1 cellular context compared by ENCODE assay signal in the genomic region with DNA sequence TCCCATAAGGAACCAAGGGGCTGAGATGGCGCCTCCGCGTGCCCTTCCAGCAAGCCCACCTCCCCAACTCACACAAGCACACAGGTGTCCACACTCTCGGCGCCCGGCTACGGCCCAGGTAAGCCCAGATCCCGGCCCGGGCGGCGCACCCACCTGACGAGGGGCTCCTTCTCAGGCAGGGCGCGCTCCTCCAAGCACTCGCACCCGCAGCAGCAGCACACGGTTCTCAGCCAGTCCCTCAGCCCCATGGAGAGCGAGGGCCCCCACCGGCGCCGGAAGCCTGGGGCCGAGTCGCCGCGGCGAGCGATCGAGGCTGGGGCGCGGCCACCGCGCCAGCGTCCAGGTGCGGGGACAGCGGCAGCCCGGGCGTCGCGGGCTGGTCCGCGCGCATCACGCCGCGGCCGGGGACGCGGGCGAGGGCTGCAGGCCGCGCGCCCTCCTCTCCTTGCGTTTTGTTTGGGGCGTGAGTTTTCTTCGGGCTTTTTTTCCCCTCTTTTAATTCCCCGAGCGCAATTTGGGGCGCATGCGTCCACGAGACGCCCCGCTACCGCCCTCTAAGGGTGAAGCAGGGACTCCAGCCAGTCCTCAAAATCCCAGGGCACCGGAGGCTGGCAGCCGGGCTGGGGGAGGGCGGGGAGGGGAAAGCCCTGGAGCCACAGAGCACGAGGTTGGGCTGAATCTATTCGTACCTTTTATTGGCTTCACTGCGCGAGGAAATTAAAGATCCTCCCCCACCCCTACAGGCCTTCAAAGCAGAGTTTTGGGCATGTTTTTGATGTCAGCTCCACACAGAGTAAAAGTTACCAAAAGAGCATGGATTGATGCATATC.
TF ChIP-seq lines count a peak whose summit lies in the region.

A gene with protein sequence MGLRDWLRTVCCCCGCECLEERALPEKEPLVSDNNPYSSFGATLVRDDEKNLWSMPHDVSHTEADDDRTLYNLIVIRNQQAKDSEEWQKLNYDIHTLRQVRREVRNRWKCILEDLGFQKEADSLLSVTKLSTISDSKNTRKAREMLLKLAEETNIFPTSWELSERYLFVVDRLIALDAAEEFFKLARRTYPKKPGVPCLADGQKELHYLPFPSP (minus strand): TSS at position 472 of the 830 bp plus-strand sequence. CDS start 224 bp downstream, at position 248.

TF ChIP-seq in K562, 482 proteins besides CTCF, POLR2A, EP300 and RAD21 (continued from another document and continues in another):
- TF ChIP-seq, protein P1, sequence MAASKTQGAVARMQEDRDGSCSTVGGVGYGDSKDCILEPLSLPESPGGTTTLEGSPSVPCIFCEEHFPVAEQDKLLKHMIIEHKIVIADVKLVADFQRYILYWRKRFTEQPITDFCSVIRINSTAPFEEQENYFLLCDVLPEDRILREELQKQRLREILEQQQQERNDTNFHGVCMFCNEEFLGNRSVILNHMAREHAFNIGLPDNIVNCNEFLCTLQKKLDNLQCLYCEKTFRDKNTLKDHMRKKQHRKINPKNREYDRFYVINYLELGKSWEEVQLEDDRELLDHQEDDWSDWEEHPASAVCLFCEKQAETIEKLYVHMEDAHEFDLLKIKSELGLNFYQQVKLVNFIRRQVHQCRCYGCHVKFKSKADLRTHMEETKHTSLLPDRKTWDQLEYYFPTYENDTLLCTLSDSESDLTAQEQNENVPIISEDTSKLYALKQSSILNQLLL (CRISPR knock-in tag; IDR thresholded peaks at IDR 0.05; ENCODE audit: borderline replicate concordance), result no peak
- no peak for TF ChIP-seq EP400 (IDR thresholded peaks at IDR 0.05)
- peak; percentile 74 for TF ChIP-seq RBBP5 (IDR thresholded peaks at IDR 0.05; ENCODE audit: borderline replicate concordance, insufficient read depth, low read length, poor library complexity, severe bottlenecking)
- TF ChIP-seq HOXB6 (CRISPR knock-in tag; IDR thresholded peaks at IDR 0.05; ENCODE audit: borderline replicate concordance), result no peak
- TF ChIP-seq, protein P2, sequence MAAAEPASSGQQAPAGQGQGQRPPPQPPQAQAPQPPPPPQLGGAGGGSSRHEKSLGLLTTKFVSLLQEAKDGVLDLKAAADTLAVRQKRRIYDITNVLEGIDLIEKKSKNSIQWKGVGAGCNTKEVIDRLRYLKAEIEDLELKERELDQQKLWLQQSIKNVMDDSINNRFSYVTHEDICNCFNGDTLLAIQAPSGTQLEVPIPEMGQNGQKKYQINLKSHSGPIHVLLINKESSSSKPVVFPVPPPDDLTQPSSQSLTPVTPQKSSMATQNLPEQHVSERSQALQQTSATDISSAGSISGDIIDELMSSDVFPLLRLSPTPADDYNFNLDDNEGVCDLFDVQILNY (CRISPR knock-in tag; IDR thresholded peaks at IDR 0.05), result no peak
- peak; percentile 52 for TF ChIP-seq CXXC5 (CRISPR knock-in tag; IDR thresholded peaks at IDR 0.05)
- peak; percentile 51; the same call in 1 of the 2 replicates for TF ChIP-seq PHF8 (IDR thresholded peaks at IDR 0.05; ENCODE audit: borderline replicate concordance, low read length)
- TF ChIP-seq RNF2 (IDR thresholded peaks at IDR 0.05), result no peak
- peak; percentile 66 to 75 for TF ChIP-seq NRF1 (conservative IDR thresholded peaks at IDR 0.05 in 1 of 2, IDR thresholded peaks at IDR 0.05 in 1 of 2)
- TF ChIP-seq, protein P3, sequence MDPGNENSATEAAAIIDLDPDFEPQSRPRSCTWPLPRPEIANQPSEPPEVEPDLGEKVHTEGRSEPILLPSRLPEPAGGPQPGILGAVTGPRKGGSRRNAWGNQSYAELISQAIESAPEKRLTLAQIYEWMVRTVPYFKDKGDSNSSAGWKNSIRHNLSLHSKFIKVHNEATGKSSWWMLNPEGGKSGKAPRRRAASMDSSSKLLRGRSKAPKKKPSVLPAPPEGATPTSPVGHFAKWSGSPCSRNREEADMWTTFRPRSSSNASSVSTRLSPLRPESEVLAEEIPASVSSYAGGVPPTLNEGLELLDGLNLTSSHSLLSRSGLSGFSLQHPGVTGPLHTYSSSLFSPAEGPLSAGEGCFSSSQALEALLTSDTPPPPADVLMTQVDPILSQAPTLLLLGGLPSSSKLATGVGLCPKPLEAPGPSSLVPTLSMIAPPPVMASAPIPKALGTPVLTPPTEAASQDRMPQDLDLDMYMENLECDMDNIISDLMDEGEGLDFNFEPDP (CRISPR knock-in tag; IDR thresholded peaks at IDR 0.05), result no peak
- TF ChIP-seq, protein P4, sequence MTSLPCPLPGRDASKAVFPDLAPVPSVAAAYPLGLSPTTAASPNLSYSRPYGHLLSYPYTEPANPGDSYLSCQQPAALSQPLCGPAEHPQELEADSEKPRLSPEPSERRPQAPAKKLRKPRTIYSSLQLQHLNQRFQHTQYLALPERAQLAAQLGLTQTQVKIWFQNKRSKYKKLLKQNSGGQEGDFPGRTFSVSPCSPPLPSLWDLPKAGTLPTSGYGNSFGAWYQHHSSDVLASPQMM (CRISPR knock-in tag; IDR thresholded peaks at IDR 0.05), result no peak
- TF ChIP-seq, protein P5, sequence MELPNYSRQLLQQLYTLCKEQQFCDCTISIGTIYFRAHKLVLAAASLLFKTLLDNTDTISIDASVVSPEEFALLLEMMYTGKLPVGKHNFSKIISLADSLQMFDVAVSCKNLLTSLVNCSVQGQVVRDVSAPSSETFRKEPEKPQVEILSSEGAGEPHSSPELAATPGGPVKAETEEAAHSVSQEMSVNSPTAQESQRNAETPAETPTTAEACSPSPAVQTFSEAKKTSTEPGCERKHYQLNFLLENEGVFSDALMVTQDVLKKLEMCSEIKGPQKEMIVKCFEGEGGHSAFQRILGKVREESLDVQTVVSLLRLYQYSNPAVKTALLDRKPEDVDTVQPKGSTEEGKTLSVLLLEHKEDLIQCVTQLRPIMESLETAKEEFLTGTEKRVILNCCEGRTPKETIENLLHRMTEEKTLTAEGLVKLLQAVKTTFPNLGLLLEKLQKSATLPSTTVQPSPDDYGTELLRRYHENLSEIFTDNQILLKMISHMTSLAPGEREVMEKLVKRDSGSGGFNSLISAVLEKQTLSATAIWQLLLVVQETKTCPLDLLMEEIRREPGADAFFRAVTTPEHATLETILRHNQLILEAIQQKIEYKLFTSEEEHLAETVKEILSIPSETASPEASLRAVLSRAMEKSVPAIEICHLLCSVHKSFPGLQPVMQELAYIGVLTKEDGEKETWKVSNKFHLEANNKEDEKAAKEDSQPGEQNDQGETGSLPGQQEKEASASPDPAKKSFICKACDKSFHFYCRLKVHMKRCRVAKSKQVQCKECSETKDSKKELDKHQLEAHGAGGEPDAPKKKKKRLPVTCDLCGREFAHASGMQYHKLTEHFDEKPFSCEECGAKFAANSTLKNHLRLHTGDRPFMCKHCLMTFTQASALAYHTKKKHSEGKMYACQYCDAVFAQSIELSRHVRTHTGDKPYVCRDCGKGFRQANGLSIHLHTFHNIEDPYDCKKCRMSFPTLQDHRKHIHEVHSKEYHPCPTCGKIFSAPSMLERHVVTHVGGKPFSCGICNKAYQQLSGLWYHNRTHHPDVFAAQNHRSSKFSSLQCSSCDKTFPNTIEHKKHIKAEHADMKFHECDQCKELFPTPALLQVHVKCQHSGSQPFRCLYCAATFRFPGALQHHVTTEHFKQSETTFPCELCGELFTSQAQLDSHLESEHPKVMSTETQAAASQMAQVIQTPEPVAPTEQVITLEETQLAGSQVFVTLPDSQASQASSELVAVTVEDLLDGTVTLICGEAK (IDR thresholded peaks at IDR 0.05), result 0 out of 2 replicates have a peak, but pooled peaks have one; percentile 30
- TF ChIP-seq, protein P5 (CRISPR knock-in tag; IDR thresholded peaks at IDR 0.05), result no peak
- no peak for TF ChIP-seq PHB (CRISPR knock-in tag; IDR thresholded peaks at IDR 0.05)
- peak; percentile 51; the same call in 1 of the 2 replicates for TF ChIP-seq RB1 (IDR thresholded peaks at IDR 0.05; ENCODE audit: low read depth)
- TF ChIP-seq SLC30A9 (CRISPR knock-in tag; IDR thresholded peaks at IDR 0.05), result no peak
- no peak for TF ChIP-seq TOE1 (IDR thresholded peaks at IDR 0.05; ENCODE audit: borderline replicate concordance)
- no peak for TF ChIP-seq TOE1 (CRISPR knock-in tag; IDR thresholded peaks at IDR 0.05; ENCODE audit: borderline replicate concordance, low read depth)
- TF ChIP-seq, protein P6, sequence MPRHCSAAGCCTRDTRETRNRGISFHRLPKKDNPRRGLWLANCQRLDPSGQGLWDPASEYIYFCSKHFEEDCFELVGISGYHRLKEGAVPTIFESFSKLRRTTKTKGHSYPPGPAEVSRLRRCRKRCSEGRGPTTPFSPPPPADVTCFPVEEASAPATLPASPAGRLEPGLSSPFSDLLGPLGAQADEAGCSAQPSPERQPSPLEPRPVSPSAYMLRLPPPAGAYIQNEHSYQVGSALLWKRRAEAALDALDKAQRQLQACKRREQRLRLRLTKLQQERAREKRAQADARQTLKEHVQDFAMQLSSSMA (CRISPR knock-in tag; IDR thresholded peaks at IDR 0.05), result no peak
- no peak for TF ChIP-seq FOXK1 (CRISPR knock-in tag; IDR thresholded peaks at IDR 0.05; ENCODE audit: borderline replicate concordance)
- TF ChIP-seq U2AF1 (optimal IDR thresholded peaks at IDR 0.05; ENCODE audit: low read depth, low read length), result no peak
- TF ChIP-seq BRF1 (IDR thresholded peaks at IDR 0.05; ENCODE audit: borderline replicate concordance, extremely low read depth, insufficient read length), result no peak
- no peak for TF ChIP-seq ERF (CRISPR knock-in tag; IDR thresholded peaks at IDR 0.05)
- TF ChIP-seq, protein P7, sequence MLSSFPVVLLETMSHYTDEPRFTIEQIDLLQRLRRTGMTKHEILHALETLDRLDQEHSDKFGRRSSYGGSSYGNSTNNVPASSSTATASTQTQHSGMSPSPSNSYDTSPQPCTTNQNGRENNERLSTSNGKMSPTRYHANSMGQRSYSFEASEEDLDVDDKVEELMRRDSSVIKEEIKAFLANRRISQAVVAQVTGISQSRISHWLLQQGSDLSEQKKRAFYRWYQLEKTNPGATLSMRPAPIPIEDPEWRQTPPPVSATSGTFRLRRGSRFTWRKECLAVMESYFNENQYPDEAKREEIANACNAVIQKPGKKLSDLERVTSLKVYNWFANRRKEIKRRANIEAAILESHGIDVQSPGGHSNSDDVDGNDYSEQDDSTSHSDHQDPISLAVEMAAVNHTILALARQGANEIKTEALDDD (IDR thresholded peaks at IDR 0.05), result no peak
- TF ChIP-seq, protein P8, sequence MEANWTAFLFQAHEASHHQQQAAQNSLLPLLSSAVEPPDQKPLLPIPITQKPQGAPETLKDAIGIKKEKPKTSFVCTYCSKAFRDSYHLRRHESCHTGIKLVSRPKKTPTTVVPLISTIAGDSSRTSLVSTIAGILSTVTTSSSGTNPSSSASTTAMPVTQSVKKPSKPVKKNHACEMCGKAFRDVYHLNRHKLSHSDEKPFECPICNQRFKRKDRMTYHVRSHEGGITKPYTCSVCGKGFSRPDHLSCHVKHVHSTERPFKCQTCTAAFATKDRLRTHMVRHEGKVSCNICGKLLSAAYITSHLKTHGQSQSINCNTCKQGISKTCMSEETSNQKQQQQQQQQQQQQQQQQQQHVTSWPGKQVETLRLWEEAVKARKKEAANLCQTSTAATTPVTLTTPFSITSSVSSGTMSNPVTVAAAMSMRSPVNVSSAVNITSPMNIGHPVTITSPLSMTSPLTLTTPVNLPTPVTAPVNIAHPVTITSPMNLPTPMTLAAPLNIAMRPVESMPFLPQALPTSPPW (CRISPR knock-in tag; IDR thresholded peaks at IDR 0.05), result 0 out of 2 replicates have a peak, but pooled peaks have one; percentile 29
- TF ChIP-seq L3MBTL2 (IDR thresholded peaks at IDR 0.05), result 0 out of 2 replicates have a peak, but pooled peaks have one; percentile 14
- TF ChIP-seq MAFG (tag; conservative IDR thresholded peaks at IDR 0.05), result no peak
